1 cellular context compared by ENCODE assay signal in the genomic region with DNA sequence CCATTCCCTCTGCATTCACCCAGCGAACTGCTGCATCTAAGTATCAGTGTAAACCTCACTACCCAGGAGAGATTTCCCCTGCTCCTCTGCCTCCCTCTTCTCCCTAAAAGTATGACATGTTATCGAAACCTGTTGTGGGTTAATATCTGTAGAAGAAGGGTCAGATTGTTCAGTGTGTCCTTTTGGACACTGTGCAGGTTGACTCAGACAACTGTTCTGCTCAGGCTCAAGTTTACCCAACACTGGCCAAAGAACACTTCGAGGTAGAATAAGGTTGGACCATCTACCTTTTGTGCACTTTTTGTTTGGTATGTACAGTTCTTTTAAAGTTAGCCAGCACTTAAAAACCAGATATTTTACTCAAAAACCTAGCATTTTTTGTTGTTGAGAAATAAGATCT.
TF ChIP-seq lines count a peak whose summit lies in the region.

No MANE protein-coding gene starts in this region.

TF ChIP-seq in WTC11, 78 proteins besides CTCF, POLR2A, EP300 and RAD21:
- TF ChIP-seq ZNF138 (CRISPR knock-in tag; conservative IDR thresholded peaks at IDR 0.05) (no peak), MXD4 (CRISPR knock-in tag; IDR thresholded peaks at IDR 0.05; ENCODE audit: borderline replicate concordance) (no peak), ZNF121 (CRISPR knock-in tag; IDR thresholded peaks at IDR 0.05) (no peak), GRHL2 (CRISPR knock-in tag; IDR thresholded peaks at IDR 0.05; ENCODE audit: insufficient replicate concordance, severe bottlenecking) (no peak), SOX15 (CRISPR knock-in tag; IDR thresholded peaks at IDR 0.05) (no peak), NR2C2 (CRISPR knock-in tag; IDR thresholded peaks at IDR 0.05) (no peak), NFYB (CRISPR knock-in tag; conservative IDR thresholded peaks at IDR 0.05; ENCODE audit: low read depth) (no peak), NFATC4 (CRISPR knock-in tag; IDR thresholded peaks at IDR 0.05) (no peak), ZNF317 (CRISPR knock-in tag; IDR thresholded peaks at IDR 0.05; ENCODE audit: borderline replicate concordance, low read depth) (no peak), TCF7 (CRISPR knock-in tag; IDR thresholded peaks at IDR 0.05; ENCODE audit: low read depth) (no peak), ATF1 (CRISPR knock-in tag; IDR thresholded peaks at IDR 0.05) (no peak), NR3C1 (CRISPR knock-in tag; conservative IDR thresholded peaks at IDR 0.05; ENCODE audit: low read depth) (no peak), EMX1 (CRISPR knock-in tag; IDR thresholded peaks at IDR 0.05) (no peak), AR (CRISPR knock-in tag; IDR thresholded peaks at IDR 0.05) (no peak), GTF2I (CRISPR knock-in tag; conservative IDR thresholded peaks at IDR 0.05) (no peak), ARID4B (CRISPR knock-in tag; IDR thresholded peaks at IDR 0.05; ENCODE audit: borderline replicate concordance) (no peak), IRF2 (CRISPR knock-in tag; IDR thresholded peaks at IDR 0.05; ENCODE audit: borderline replicate concordance, low read depth) (no peak), OVOL2 (CRISPR knock-in tag; IDR thresholded peaks at IDR 0.05; ENCODE audit: borderline replicate concordance) (no peak)
- TF ChIP-seq, protein P1, sequence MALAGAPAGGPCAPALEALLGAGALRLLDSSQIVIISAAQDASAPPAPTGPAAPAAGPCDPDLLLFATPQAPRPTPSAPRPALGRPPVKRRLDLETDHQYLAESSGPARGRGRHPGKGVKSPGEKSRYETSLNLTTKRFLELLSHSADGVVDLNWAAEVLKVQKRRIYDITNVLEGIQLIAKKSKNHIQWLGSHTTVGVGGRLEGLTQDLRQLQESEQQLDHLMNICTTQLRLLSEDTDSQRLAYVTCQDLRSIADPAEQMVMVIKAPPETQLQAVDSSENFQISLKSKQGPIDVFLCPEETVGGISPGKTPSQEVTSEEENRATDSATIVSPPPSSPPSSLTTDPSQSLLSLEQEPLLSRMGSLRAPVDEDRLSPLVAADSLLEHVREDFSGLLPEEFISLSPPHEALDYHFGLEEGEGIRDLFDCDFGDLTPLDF (CRISPR knock-in tag; IDR thresholded peaks at IDR 0.05) = no peak
- TF ChIP-seq, protein P2, sequence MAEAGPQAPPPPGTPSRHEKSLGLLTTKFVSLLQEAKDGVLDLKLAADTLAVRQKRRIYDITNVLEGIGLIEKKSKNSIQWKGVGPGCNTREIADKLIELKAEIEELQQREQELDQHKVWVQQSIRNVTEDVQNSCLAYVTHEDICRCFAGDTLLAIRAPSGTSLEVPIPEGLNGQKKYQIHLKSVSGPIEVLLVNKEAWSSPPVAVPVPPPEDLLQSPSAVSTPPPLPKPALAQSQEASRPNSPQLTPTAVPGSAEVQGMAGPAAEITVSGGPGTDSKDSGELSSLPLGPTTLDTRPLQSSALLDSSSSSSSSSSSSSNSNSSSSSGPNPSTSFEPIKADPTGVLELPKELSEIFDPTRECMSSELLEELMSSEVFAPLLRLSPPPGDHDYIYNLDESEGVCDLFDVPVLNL (CRISPR knock-in tag; IDR thresholded peaks at IDR 0.05; ENCODE audit: borderline replicate concordance, low read depth) = no peak
